Comparison of ENCODE assay signal across 24 cellular contexts in genomic region chr21:31670065-31670464, GRCh38. TPM values are rescaled to one million over a fixed set of nuclear protein-coding genes. Genes with fewer than 3 reads are reported as not detected.
DNase-seq lines count a peak whose midpoint lies in the region; ATAC-seq and TF ChIP-seq lines count a peak whose summit lies in the region.
"Had no signal": no experiment of that assay in that cellular context is flagged by ENCODE, and none has a peak within 500 bp of the region (broad histone marks: within the 10 kb centered on the region; RNA-seq: fewer than 3 reads in every experiment).

No MANE protein-coding gene starts in this region.

- CTCF ChIA-PET in activated naive CD4-positive, alpha-beta T cell treated with anti-CD3 and anti-CD28 coated beads, Interleukin-2, amount 10 ng/mL, durations not matched to agents 7 days and 5 days (lab: Charles Lee), result interaction anchor here (0.6 kb wide), 1 partner anchor 402 kb away, joined by 3 read pairs; no protein-coding TSS in a partner anchor
- CTCF ChIA-PET in WTC11 (lab: Charles Lee), result no interaction called here

- H3K4me1 Mint-ChIP-seq in activated naive CD4-positive, alpha-beta T cell treated with anti-CD3 and anti-CD28 coated beads, Interleukin-2, amount 50 U/mL, for 24 hours, result peaks cover 47% of the 10 kb centered on the region
- peaks cover 33% of the 10 kb centered on the region for H3K4me1 Mint-ChIP-seq in activated naive CD4-positive, alpha-beta T cell treated with anti-CD3 and anti-CD28 coated beads, Interleukin-2, amount 10 ng/mL, durations not matched to agents 7 days and 5 days
- H3K4me1 Mint-ChIP-seq in WTC11 (peaks cover 53% of the 10 kb centered on the region), osteocyte (ENCODE audit: unreplicated experiment) (peaks cover 21% of the 10 kb centered on the region)

- ATAC-seq in WTC11, result no peak
- ATAC-seq: PC-3 had no signal

- H3K4me3 Mint-ChIP-seq in activated naive CD4-positive, alpha-beta T cell treated with anti-CD3 and anti-CD28 coated beads, Interleukin-2, amount 50 U/mL, for 24 hours, result no peak overlapping the region
- no peak overlapping the region for H3K4me3 Mint-ChIP-seq in activated naive CD4-positive, alpha-beta T cell treated with anti-CD3 and anti-CD28 coated beads, Interleukin-2, amount 10 ng/mL, durations not matched to agents 7 days and 5 days
- H3K4me3 Mint-ChIP-seq in WTC11 (no peak overlapping the region), osteocyte (ENCODE audit: unreplicated experiment) (no peak overlapping the region)
- H3K4me3 Mint-ChIP-seq: activated CD4-positive, alpha-beta memory T cell treated with anti-CD3 and anti-CD28 coated beads for 36 hours; CD14-positive monocyte; endodermal cell; T-helper 1 cell treated with Interleukin-12 subunit alpha and Interleukin-12 subunit beta and Interleukin-4 antibody, amounts not matched to agents 30 μg/mL and 1 μg/mL, for 36 hours had no signal

- POLR2A ChIA-PET in WTC11 (lab: Charles Lee), result no interaction called here

- peak overlapping the region; percentile 92 for H3K27ac Mint-ChIP-seq in activated naive CD4-positive, alpha-beta T cell treated with anti-CD3 and anti-CD28 coated beads, Interleukin-2, amount 50 U/mL, for 24 hours
- no peak overlapping the region for H3K27ac Mint-ChIP-seq in activated naive CD4-positive, alpha-beta T cell treated with anti-CD3 and anti-CD28 coated beads, Interleukin-2, amount 10 ng/mL, durations not matched to agents 7 days and 5 days
- peak overlapping the region; percentile 85 for H3K27ac Mint-ChIP-seq in WTC11
- H3K27ac Mint-ChIP-seq in osteocyte (ENCODE audit: unreplicated experiment), result no peak overlapping the region
- H3K27ac Mint-ChIP-seq: endodermal cell; T-helper 1 cell treated with Interleukin-12 subunit alpha and Interleukin-12 subunit beta and Interleukin-4 antibody, amounts not matched to agents 30 μg/mL and 1 μg/mL, for 36 hours had no signal

- no peaks in the 10 kb centered on the region for H3K27me3 Mint-ChIP-seq in activated naive CD4-positive, alpha-beta T cell treated with anti-CD3 and anti-CD28 coated beads, Interleukin-2, amount 50 U/mL, for 24 hours
- no peaks in the 10 kb centered on the region for H3K27me3 Mint-ChIP-seq in activated naive CD4-positive, alpha-beta T cell treated with anti-CD3 and anti-CD28 coated beads, Interleukin-2, amount 10 ng/mL, durations not matched to agents 7 days and 5 days
- H3K27me3 Mint-ChIP-seq in WTC11 (ENCODE audit: low read depth), result no peaks in the 10 kb centered on the region
- H3K27me3 Mint-ChIP-seq in osteocyte (ENCODE audit: unreplicated experiment), result no peaks in the 10 kb centered on the region
- H3K27me3 Mint-ChIP-seq: activated CD4-positive, alpha-beta memory T cell treated with anti-CD3 and anti-CD28 coated beads for 36 hours had no signal

- no peak for DNase-seq in activated naive CD4-positive, alpha-beta T cell treated with anti-CD3 and anti-CD28 coated beads, Interleukin-2, amount 10 ng/mL, durations not matched to agents 7 days and 5 days
- DNase-seq in WTC11 (ENCODE audit: low spot score) (no peak), fibroblast of the aortic adventitia (ENCODE audit: low read depth) (peak; percentile 49), A172 (ENCODE audit: low spot score) (no peak), NCI-H345 treated with DMSO at 0.1 percent for 48 hours (lab: John Stamatoyannopoulos, UW; ENCODE audit: unreplicated experiment) (no peak), osteocyte (ENCODE audit: extremely low spot score, unreplicated experiment) (no peak), NCI-H2029 (lab: John Stamatoyannopoulos, UW) (no peak)
- DNase-seq: ACHN; activated CD4-positive, alpha-beta memory T cell treated with anti-CD3 and anti-CD28 coated beads for 36 hours; activated naive CD4-positive, alpha-beta T cell treated with Interleukin-2 at 50 U/mL for 16 hours; brain microvascular endothelial cell; DMS153; endodermal cell; GDM1; NCI-H1694 treated with DMSO at 0.1 percent for 48 hours; NCI-H82; occipital lobe; PC-3 had no signal

- TF ChIP-seq CTCF in WTC11 (IDR thresholded peaks at IDR 0.05) (no peak), fibroblast of the aortic adventitia (IDR thresholded peaks at IDR 0.05; ENCODE audit: insufficient read depth, low read length) (no peak), osteocyte (IDR thresholded peaks at IDR 0.05) (no peak)

- H3K9me3 Mint-ChIP-seq in activated naive CD4-positive, alpha-beta T cell treated with anti-CD3 and anti-CD28 coated beads, Interleukin-2, amount 50 U/mL, for 24 hours, result no peaks in the 10 kb centered on the region
- no peaks in the 10 kb centered on the region for H3K9me3 Mint-ChIP-seq in activated naive CD4-positive, alpha-beta T cell treated with anti-CD3 and anti-CD28 coated beads, Interleukin-2, amount 10 ng/mL, durations not matched to agents 7 days and 5 days
- no peaks in the 10 kb centered on the region for H3K9me3 Mint-ChIP-seq in WTC11
- no peaks in the 10 kb centered on the region for H3K9me3 Mint-ChIP-seq in osteocyte (ENCODE audit: unreplicated experiment)
- H3K9me3 Mint-ChIP-seq: activated CD4-positive, alpha-beta memory T cell treated with anti-CD3 and anti-CD28 coated beads for 36 hours; CD14-positive monocyte; endodermal cell; T-helper 1 cell treated with Interleukin-12 subunit alpha and Interleukin-12 subunit beta and Interleukin-4 antibody, amounts not matched to agents 30 μg/mL and 1 μg/mL, for 36 hours had no signal

- H3K36me3 Mint-ChIP-seq in activated naive CD4-positive, alpha-beta T cell treated with anti-CD3 and anti-CD28 coated beads, Interleukin-2, amount 50 U/mL, for 24 hours, result peaks cover 19% of the 10 kb centered on the region
- H3K36me3 Mint-ChIP-seq in activated naive CD4-positive, alpha-beta T cell treated with anti-CD3 and anti-CD28 coated beads, Interleukin-2, amount 10 ng/mL, durations not matched to agents 7 days and 5 days, result peaks cover 47% of the 10 kb centered on the region
- peaks cover 35% of the 10 kb centered on the region for H3K36me3 Mint-ChIP-seq in WTC11
- peaks cover 41% of the 10 kb centered on the region for H3K36me3 Mint-ChIP-seq in osteocyte (ENCODE audit: unreplicated experiment)

- no peak overlapping the region for H3K4me3 ChIP-seq in fibroblast of the aortic adventitia (ENCODE audit: low read depth, low read length)
- H3K4me3 ChIP-seq: hepatocyte, lung, right atrium auricular region had no signal

TF ChIP-seq in WTC11, 78 proteins besides CTCF, POLR2A, EP300 and RAD21 (continues in another document):
- no peak for TF ChIP-seq ZMAT4 (CRISPR knock-in tag; IDR thresholded peaks at IDR 0.05)
- TF ChIP-seq ATF6 (CRISPR knock-in tag; IDR thresholded peaks at IDR 0.05), result no peak
- no peak for TF ChIP-seq GTF2I (CRISPR knock-in tag; conservative IDR thresholded peaks at IDR 0.05)
- no peak for TF ChIP-seq ZBTB43 (CRISPR knock-in tag; IDR thresholded peaks at IDR 0.05)
- no peak for TF ChIP-seq CREM (CRISPR knock-in tag; IDR thresholded peaks at IDR 0.05)
- TF ChIP-seq SMAD4 (CRISPR knock-in tag; IDR thresholded peaks at IDR 0.05), result no peak
- no peak for TF ChIP-seq FOXK1 (CRISPR knock-in tag; IDR thresholded peaks at IDR 0.05)
- no peak for TF ChIP-seq TEAD4 (CRISPR knock-in tag; IDR thresholded peaks at IDR 0.05)
- TF ChIP-seq, protein P1, sequence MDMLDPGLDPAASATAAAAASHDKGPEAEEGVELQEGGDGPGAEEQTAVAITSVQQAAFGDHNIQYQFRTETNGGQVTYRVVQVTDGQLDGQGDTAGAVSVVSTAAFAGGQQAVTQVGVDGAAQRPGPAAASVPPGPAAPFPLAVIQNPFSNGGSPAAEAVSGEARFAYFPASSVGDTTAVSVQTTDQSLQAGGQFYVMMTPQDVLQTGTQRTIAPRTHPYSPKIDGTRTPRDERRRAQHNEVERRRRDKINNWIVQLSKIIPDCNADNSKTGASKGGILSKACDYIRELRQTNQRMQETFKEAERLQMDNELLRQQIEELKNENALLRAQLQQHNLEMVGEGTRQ (CRISPR knock-in tag; IDR thresholded peaks at IDR 0.05), result no peak
- TF ChIP-seq KAT7 (CRISPR knock-in tag; IDR thresholded peaks at IDR 0.05; ENCODE audit: borderline replicate concordance), result no peak

RNA-seq across cellular contexts. Expression of gene SOD1, which starts 10.6 kb away (rescaled TPM):
- total RNA-seq in WTC11 (2021) (181 to 206 TPM (median 201 TPM) in 3 replicates), fibroblast of the aortic adventitia (ENCODE audit: low replicate concordance) (217 and 225 TPM in 2 replicates), osteocyte (195 and 205 TPM in 2 replicates)
- 957 and 1,055 TPM in 2 replicates for total RNA-seq in A172 (2014; rRNA removed; shearing (Covaris generic))

Comparison
In these comparisons a context has a peak if more than half of its experiments do, and no peak if none do; other contexts are left out.
1. H3K27ac Mint-ChIP-seq: peak in activated naive CD4-positive, alpha-beta T cell treated with anti-CD3 and anti-CD28 coated beads, Interleukin-2, amount 50 U/mL, for 24 hours (single experiment) and WTC11 (single experiment); none in activated naive CD4-positive, alpha-beta T cell treated with anti-CD3 and anti-CD28 coated beads, Interleukin-2, amount 10 ng/mL, durations not matched to agents 7 days and 5 days (single experiment) and osteocyte (single experiment).